Comparison of ENCODE assay signal across 27 cellular contexts in the genomic region with DNA sequence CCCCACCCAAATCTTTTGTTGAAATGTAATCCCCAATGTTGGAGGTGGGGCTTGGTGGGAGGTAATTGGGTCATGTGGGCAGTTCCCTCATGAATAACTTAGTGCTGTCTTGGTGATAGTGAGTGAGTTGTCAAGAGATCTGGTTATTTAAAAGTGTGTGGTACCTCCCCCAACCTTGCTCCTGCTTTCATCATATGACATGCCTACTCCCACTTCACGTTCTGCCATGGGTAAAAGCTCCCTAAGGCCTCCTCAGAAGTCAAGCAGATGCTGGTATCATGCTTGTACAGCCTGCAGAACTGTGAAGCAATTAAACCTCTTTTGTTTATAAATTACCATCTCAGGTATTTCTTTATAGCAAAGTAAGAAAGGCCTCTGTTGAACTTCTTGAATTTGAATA.
"Had no signal": no experiment of that assay in that cellular context is flagged by ENCODE, and none has a peak within 500 bp of the region (broad histone marks: within the 10 kb centered on the region; RNA-seq: fewer than 3 reads in every experiment).

No MANE protein-coding gene starts in this region.

- H3K27me3 Mint-ChIP-seq: effector memory CD8-positive, alpha-beta T cell; naive thymus-derived CD4-positive, alpha-beta T cell; T-helper 17 cell had no signal

- H3K4me1 ChIP-seq: body of pancreas, neural progenitor cell, spleen, suprapubic skin, tibial artery had no signal

- H3K4me2 ChIP-seq: neural progenitor cell had no signal

- H3K27ac ChIP-seq: body of pancreas, gastroesophageal sphincter, neural progenitor cell, spleen, suprapubic skin, tibial artery, WERI-Rb-1 had no signal

- H3K36me3 ChIP-seq: neural progenitor cell had no signal

- H3K9ac ChIP-seq: neural progenitor cell had no signal

- DNase-seq: activated CD4-positive, CD25-positive, alpha-beta regulatory T cell treated with anti-CD3 and anti-CD28 coated beads, Interleukin-2, amount 50 U/mL, for 72 hours; activated CD8-positive, alpha-beta T cell treated with anti-CD3 and anti-CD28 coated beads, Interleukin-2, amount 10 ng/mL, durations not matched to agents 7 days and 5 days; activated naive CD4-positive, alpha-beta T cell; activated T-cell treated with anti-CD3 and anti-CD28 coated beads for 4 hours; activated T-cell treated with anti-CD3 and anti-CD28 coated beads, Interleukin-2, amount 50 U/mL, for 72 hours; aorta; body of pancreas; cortex of kidney; effector memory CD8-positive, alpha-beta T cell; hippocampal formation; left cardiac atrium; left ventricle myocardium superior; midbrain; naive thymus-derived CD4-positive, alpha-beta T cell; occipital lobe; right cardiac atrium; spleen; stimulated activated naive CD4-positive, alpha-beta T cell; T-helper 17 cell; T1000; tibial artery; WERI-Rb-1 had no signal

- H2AFZ ChIP-seq: neural progenitor cell had no signal

- H3K4me3 ChIP-seq: body of pancreas, gastroesophageal sphincter, neural progenitor cell, spleen, suprapubic skin, tibial artery had no signal

- H3K9me3 Mint-ChIP-seq: effector memory CD8-positive, alpha-beta T cell had no signal

- H3K27ac Mint-ChIP-seq: activated CD8-positive, alpha-beta T cell treated with anti-CD3 and anti-CD28 coated beads, Interleukin-2, amount 10 ng/mL, durations not matched to agents 7 days and 5 days; activated naive CD4-positive, alpha-beta T cell treated with anti-CD3 and anti-CD28 coated beads, Interleukin-2, amount 50 U/mL, for 72 hours; activated T-cell treated with anti-CD3 and anti-CD28 coated beads, Interleukin-2, amount 50 U/mL, for 72 hours; effector memory CD8-positive, alpha-beta T cell; naive thymus-derived CD4-positive, alpha-beta T cell; neural progenitor cell; T-helper 17 cell had no signal

- H3K4me3 Mint-ChIP-seq: activated CD8-positive, alpha-beta T cell treated with anti-CD3 and anti-CD28 coated beads, Interleukin-2, amount 10 ng/mL, durations not matched to agents 7 days and 5 days; activated T-cell treated with anti-CD3 and anti-CD28 coated beads, Interleukin-2, amount 50 U/mL, for 72 hours; effector memory CD8-positive, alpha-beta T cell; naive thymus-derived CD4-positive, alpha-beta T cell; neural progenitor cell; T-helper 17 cell had no signal

- ATAC-seq: activated CD8-positive, alpha-beta T cell treated with anti-CD3 and anti-CD28 coated beads, Interleukin-2, amount 10 ng/mL, durations not matched to agents 7 days and 5 days; activated naive CD4-positive, alpha-beta T cell treated with anti-CD3 and anti-CD28 coated beads, Interleukin-2, amount 50 U/mL, for 72 hours; activated T-cell treated with anti-CD3 and anti-CD28 coated beads, Interleukin-2, amount 50 U/mL, for 72 hours; body of pancreas; effector memory CD8-positive, alpha-beta T cell; esophagus mucosa; gastroesophageal sphincter; left cardiac atrium; left ventricle myocardium superior; naive thymus-derived CD4-positive, alpha-beta T cell; right cardiac atrium; T-helper 17 cell had no signal

- H3K27me3 ChIP-seq: body of pancreas, gastroesophageal sphincter, neural progenitor cell, spleen, suprapubic skin, tibial artery had no signal

- H3K4me1 Mint-ChIP-seq: neural progenitor cell, T-helper 17 cell had no signal
